22 cellular contexts compared by ENCODE assay signal in genomic region chr7:8937204-8937603, GRCh38.
DNase-seq lines count a peak whose midpoint lies in the region; ATAC-seq and TF ChIP-seq lines count a peak whose summit lies in the region.
"Had no signal": no experiment of that assay in that cellular context is flagged by ENCODE, and none has a peak within 500 bp of the region (broad histone marks: within the 10 kb centered on the region; RNA-seq: fewer than 3 reads in every experiment).

No MANE protein-coding gene starts in this region.

- no peak overlapping the region for H3K4me2 ChIP-seq in SK-N-SH
- H3K4me2 ChIP-seq: BLaER1 had no signal

- no peaks in the 10 kb centered on the region for H4K20me1 ChIP-seq in SK-N-SH (ENCODE audit: insufficient read depth)
- H4K20me1 ChIP-seq: BLaER1 had no signal

- H3K79me2 ChIP-seq in SK-N-SH (ENCODE audit: insufficient read depth) = no peaks in the 10 kb centered on the region

- no peak for TF ChIP-seq CTCF in left lung (IDR thresholded peaks at IDR 0.05)
- no peak for TF ChIP-seq CTCF in lower lobe of right lung (IDR thresholded peaks at IDR 0.05)
- TF ChIP-seq CTCF in upper lobe of right lung (IDR thresholded peaks at IDR 0.05) = no peak
- no peak for TF ChIP-seq CTCF in SK-N-SH (IDR thresholded peaks at IDR 0.05)

- H3K9me3 ChIP-seq in left lung (peaks cover 0 to 7% of the 10 kb centered on the region in 2 donors), lower lobe of right lung (no peaks in the 10 kb centered on the region), upper lobe of right lung (no peaks in the 10 kb centered on the region), SK-N-SH (no peaks in the 10 kb centered on the region; the same call in 1 of the 2 replicates)
- H3K9me3 ChIP-seq: BE2C, BLaER1 had no signal

- TF ChIP-seq EP300 in SK-N-SH (IDR thresholded peaks at IDR 0.05; ENCODE audit: borderline replicate concordance in 1 of 2, low read depth in 1 of 2, low read length in 1 of 2) = no peak

- no peaks in the 10 kb centered on the region for H3K36me3 Mint-ChIP-seq in activated naive CD4-positive, alpha-beta T cell treated with anti-CD3 and anti-CD28 coated beads, Interleukin-2, amount 10 ng/mL, durations not matched to agents 7 days and 5 days
- H3K36me3 Mint-ChIP-seq: CD14-positive monocyte; CD4-positive, alpha-beta memory T cell; CD4-positive, CD25-positive, alpha-beta regulatory T cell; CD8-positive, alpha-beta memory T cell had no signal

- no peaks in the 10 kb centered on the region for H3K27me3 Mint-ChIP-seq in activated naive CD4-positive, alpha-beta T cell treated with anti-CD3 and anti-CD28 coated beads, Interleukin-2, amount 10 ng/mL, durations not matched to agents 7 days and 5 days
- H3K27me3 Mint-ChIP-seq: CD4-positive, alpha-beta memory T cell; CD4-positive, CD25-positive, alpha-beta regulatory T cell; CD8-positive, alpha-beta memory T cell had no signal

- no peaks in the 10 kb centered on the region for H3K36me3 ChIP-seq in left lung
- no peaks in the 10 kb centered on the region for H3K36me3 ChIP-seq in lower lobe of right lung
- no peaks in the 10 kb centered on the region for H3K36me3 ChIP-seq in upper lobe of right lung
- no peaks in the 10 kb centered on the region for H3K36me3 ChIP-seq in SK-N-SH (replicated peaks in 1 of 2; ENCODE audit: control insufficient read depth in 1 of 2, insufficient read depth in 2 of 2, low read length in 1 of 2)
- H3K36me3 ChIP-seq: BE2C, BLaER1 had no signal

- H3K4me3 Mint-ChIP-seq in activated naive CD4-positive, alpha-beta T cell treated with anti-CD3 and anti-CD28 coated beads, Interleukin-2, amount 10 ng/mL, durations not matched to agents 7 days and 5 days = no peak overlapping the region
- H3K4me3 Mint-ChIP-seq: CD14-positive monocyte; CD4-positive, alpha-beta memory T cell; CD4-positive, CD25-positive, alpha-beta regulatory T cell; CD8-positive, alpha-beta memory T cell had no signal

- H3K27me3 ChIP-seq in left lung (no peaks in the 10 kb centered on the region), lower lobe of right lung (ENCODE audit: low read depth) (no peaks in the 10 kb centered on the region), upper lobe of right lung (no peaks in the 10 kb centered on the region), SK-N-SH (ENCODE audit: insufficient read depth) (no peaks in the 10 kb centered on the region)
- H3K27me3 ChIP-seq: BE2C, BLaER1 had no signal

- TF ChIP-seq RAD21 in SK-N-SH (IDR thresholded peaks at IDR 0.05; ENCODE audit: low read length) = no peak

- no peak overlapping the region for H3K27ac Mint-ChIP-seq in activated naive CD4-positive, alpha-beta T cell treated with anti-CD3 and anti-CD28 coated beads, Interleukin-2, amount 10 ng/mL, durations not matched to agents 7 days and 5 days
- H3K27ac Mint-ChIP-seq: CD14-positive monocyte; CD4-positive, alpha-beta memory T cell; CD4-positive, CD25-positive, alpha-beta regulatory T cell; CD8-positive, alpha-beta memory T cell had no signal

- H3K4me1 ChIP-seq in left lung = no peaks in the 10 kb centered on the region
- no peaks in the 10 kb centered on the region for H3K4me1 ChIP-seq in lower lobe of right lung
- no peaks in the 10 kb centered on the region for H3K4me1 ChIP-seq in upper lobe of right lung
- H3K4me1 ChIP-seq in SK-N-SH (ENCODE audit: control insufficient read depth in 1 of 2, insufficient read depth in 2 of 2, low read depth in 1 of 2, low read length in 1 of 2) = no peaks in the 10 kb centered on the region; a peak in 1 of 4 replicates
- H3K4me1 ChIP-seq: BE2C, BLaER1 had no signal

- DNase-seq in left lung (no peak), lower lobe of right lung (no peak), upper lobe of right lung (no peak), SK-N-SH (no peak)
- no peak for DNase-seq in activated naive CD4-positive, alpha-beta T cell treated with anti-CD3 and anti-CD28 coated beads, Interleukin-2, amount 10 ng/mL, durations not matched to agents 7 days and 5 days
- DNase-seq: 8988T; ACHN; BE2C; C1 segment of cervical spinal cord; CD4-positive, alpha-beta memory T cell; CD4-positive, CD25-positive, alpha-beta regulatory T cell; CD8-positive, alpha-beta memory T cell; COR-L47; DMS 273 treated with DMSO at 0.1 percent for 48 hours; DMS153; DMS53; DND-41; EL; GDM1 had no signal

- H3K4me1 Mint-ChIP-seq in activated naive CD4-positive, alpha-beta T cell treated with anti-CD3 and anti-CD28 coated beads, Interleukin-2, amount 10 ng/mL, durations not matched to agents 7 days and 5 days = no peaks in the 10 kb centered on the region
- H3K4me1 Mint-ChIP-seq: CD14-positive monocyte; CD4-positive, alpha-beta memory T cell; CD4-positive, CD25-positive, alpha-beta regulatory T cell; CD8-positive, alpha-beta memory T cell had no signal

- POLR2A ChIA-PET in SK-N-SH (lab: Yijun Ruan, JAX) = no interaction called here

- H3F3A ChIP-seq in SK-N-SH (replicated peaks; ENCODE audit: insufficient read depth) = no peaks in the 10 kb centered on the region

- intact Hi-C loops in left lung (cut with DNase I) = no loop called here
- intact Hi-C loops in lower lobe of right lung (cut with DNase I) = no loop called here
- intact Hi-C loops in upper lobe of right lung (cut with DNase I) = no loop called here

- H3K4me3 ChIP-seq in left lung (no peak overlapping the region), lower lobe of right lung (no peak overlapping the region), upper lobe of right lung (no peak overlapping the region), SK-N-SH (ENCODE audit: low read depth in 2 of 2, low read length in 1 of 2) (no peak overlapping the region)
- H3K4me3 ChIP-seq: BLaER1, GM12878 had no signal

- ATAC-seq in left lung = peak; percentile 73
- peak; percentile 44 to 47 for ATAC-seq in lower lobe of right lung
- ATAC-seq in upper lobe of right lung = peak; percentile 55
- ATAC-seq: GM12878 had no signal

- CTCF ChIA-PET in SK-N-SH (lab: Yijun Ruan, JAX) = no interaction called here
- CTCF ChIA-PET in activated naive CD4-positive, alpha-beta T cell treated with anti-CD3 and anti-CD28 coated beads, Interleukin-2, amount 10 ng/mL, durations not matched to agents 7 days and 5 days (lab: Charles Lee) = no interaction called here

- WGBS in SK-N-SH (ENCODE audit: low lambda C conversion rate) = 28% methylated on average over 2 of the region's 2 CpGs

- no peak overlapping the region for H3K9ac ChIP-seq in SK-N-SH
- H3K9ac ChIP-seq: BLaER1 had no signal

- H3K27ac ChIP-seq in left lung = no peak overlapping the region
- no peak overlapping the region for H3K27ac ChIP-seq in lower lobe of right lung
- no peak overlapping the region for H3K27ac ChIP-seq in upper lobe of right lung
- H3K27ac ChIP-seq in SK-N-SH (ENCODE audit: low read depth in 2 of 2, low read length in 1 of 2) = no peak overlapping the region
- H3K27ac ChIP-seq: BLaER1 had no signal

- H3K9me3 Mint-ChIP-seq in activated naive CD4-positive, alpha-beta T cell treated with anti-CD3 and anti-CD28 coated beads, Interleukin-2, amount 10 ng/mL, durations not matched to agents 7 days and 5 days = peaks cover 22% of the 10 kb centered on the region

- no peak overlapping the region for H2AFZ ChIP-seq in SK-N-SH (ENCODE audit: low read depth)

- 0 out of 2 replicates have a peak, but pooled peaks cover 4% of the 10 kb centered on the region for H3K9me2 ChIP-seq in SK-N-SH

TF ChIP-seq in SK-N-SH, 30 proteins besides CTCF, POLR2A, EP300 and RAD21:
- no peak for TF ChIP-seq PBX3 (IDR thresholded peaks at IDR 0.05)
- no peak for TF ChIP-seq FOXM1 (IDR thresholded peaks at IDR 0.05; ENCODE audit: low read depth)
- no peak for TF ChIP-seq TCF12 (IDR thresholded peaks at IDR 0.05)
- TF ChIP-seq FOSL2 (IDR thresholded peaks at IDR 0.05; ENCODE audit: borderline replicate concordance, low read depth) = no peak
- no peak for TF ChIP-seq RXRA (IDR thresholded peaks at IDR 0.05; ENCODE audit: borderline replicate concordance, low read depth)
- no peak for TF ChIP-seq GATA2 (CRISPR knock-in tag; IDR thresholded peaks at IDR 0.05)
- TF ChIP-seq TAF1 (IDR thresholded peaks at IDR 0.05; ENCODE audit: borderline replicate concordance, low read depth, low read length) = no peak
- TF ChIP-seq SIN3A (IDR thresholded peaks at IDR 0.05; ENCODE audit: borderline replicate concordance, low read depth, low read length) = no peak
- TF ChIP-seq REST (IDR thresholded peaks at IDR 0.05; ENCODE audit: low read depth, low read length) = no peak
- TF ChIP-seq JUND (IDR thresholded peaks at IDR 0.05) = no peak
TF ChIP-seq in SK-N-SH: peak in this region for 0.
